Comparison of ENCODE assay signal across 28 cellular contexts in genomic region chr1:34398916-34399275, GRCh38.
DNase-seq lines count a peak whose midpoint lies in the region; ATAC-seq and TF ChIP-seq lines count a peak whose summit lies in the region.
"Had no signal": no experiment of that assay in that cellular context is flagged by ENCODE, and none has a peak within 500 bp of the region (broad histone marks: within the 10 kb centered on the region; RNA-seq: fewer than 3 reads in every experiment).

No MANE protein-coding gene starts in this region.

- H3K9me3 ChIP-seq in Karpas-422 (ENCODE audit: low read length) (no peaks in the 10 kb centered on the region), neural progenitor cell (ENCODE audit: low read depth) (no peaks in the 10 kb centered on the region)
- H3K9me3 ChIP-seq: left lung, testis had no signal

- H3K4me1 Mint-ChIP-seq in neural progenitor cell, result no peaks in the 10 kb centered on the region
- H3K4me1 Mint-ChIP-seq: activated B cell treated with CpG ODN at 0.5 μM for 24 hours; CD4-positive, CD25-positive, alpha-beta regulatory T cell; naive thymus-derived CD4-positive, alpha-beta T cell; stimulated activated memory B cell treated with anti-CD40 and anti-IgM and Interleukin-4, amounts not matched to agents 10 μg/mL and 1 μg/mL and 100 μg/mL, for 72 hours had no signal

- no peaks in the 10 kb centered on the region for H3F3A ChIP-seq in neural progenitor cell (ENCODE audit: low read depth)

- H3K27ac Mint-ChIP-seq in neural progenitor cell, result no peak overlapping the region
- H3K27ac Mint-ChIP-seq: activated B cell treated with CpG ODN at 0.5 μM for 24 hours; CD4-positive, CD25-positive, alpha-beta regulatory T cell; naive thymus-derived CD4-positive, alpha-beta T cell; stimulated activated memory B cell treated with anti-CD40 and anti-IgM and Interleukin-4, amounts not matched to agents 10 μg/mL and 1 μg/mL and 100 μg/mL, for 72 hours had no signal

- H3K36me3 Mint-ChIP-seq in neural progenitor cell, result no peaks in the 10 kb centered on the region
- H3K36me3 Mint-ChIP-seq: CD4-positive, CD25-positive, alpha-beta regulatory T cell; naive thymus-derived CD4-positive, alpha-beta T cell; stimulated activated memory B cell treated with anti-CD40 and anti-IgM and Interleukin-4, amounts not matched to agents 10 μg/mL and 1 μg/mL and 100 μg/mL, for 72 hours had no signal

- H3K4me1 ChIP-seq in Karpas-422 (ENCODE audit: low read length) (no peaks in the 10 kb centered on the region), neural progenitor cell (no peaks in the 10 kb centered on the region)
- H3K4me1 ChIP-seq: heart right ventricle, left lung, right atrium auricular region, spleen, testis had no signal

- ATAC-seq in HG02885 (IDR thresholded peaks at IDR 0.05; ENCODE audit: poor library complexity, unreplicated experiment), result no peak
- ATAC-seq: heart right ventricle; HepG2; left lung; naive thymus-derived CD4-positive, alpha-beta T cell; stimulated activated memory B cell treated with anti-CD40 and anti-IgM and Interleukin-4, amounts not matched to agents 10 μg/mL and 1 μg/mL and 100 μg/mL, for 72 hours had no signal

- DNase-seq in Karpas-422 (peak; percentile 48), ecto neural progenitor cell (ENCODE audit: low spot score) (peak; percentile 57), neural progenitor cell (ENCODE audit: low spot score) (peak; percentile 57), COR-L47 (lab: John Stamatoyannopoulos, UW) (no peak)
- DNase-seq in activated effector memory CD4-positive, alpha-beta T cell treated with anti-CD3 and anti-CD28 coated beads, Interleukin-2, amount 50 U/mL, for 16 hours, result no peak
- DNase-seq: activated B cell treated with CpG ODN at 0.5 μM for 24 hours; activated T-cell treated with anti-CD3 and anti-CD28 coated beads, Interleukin-2, amount 50 U/mL, for 1 hour; CD4-positive, CD25-positive, alpha-beta regulatory T cell; cerebellar nuclear complex; foreskin fibroblast; heart right ventricle; left lung; naive thymus-derived CD4-positive, alpha-beta T cell; NCI-H1092 treated with DMSO at 0.1 percent for 48 hours; NCI-H187 treated with DMSO at 0.1 percent for 48 hours; NCI-H2227 treated with DMSO at 0.1 percent for 48 hours; OCI-M1; Right ventricle myocardium superior; spleen; stimulated activated CD4-positive, alpha-beta T cell treated with anti-CD3 and anti-CD28 coated beads, Interleukin-2, amount 100 ng/mL, for 48 hours; T1000; testis had no signal

- no peak overlapping the region for H3K9ac ChIP-seq in Karpas-422 (ENCODE audit: low read length)
- no peak overlapping the region for H3K9ac ChIP-seq in neural progenitor cell

- H3K4me3 ChIP-seq in Karpas-422 (ENCODE audit: low read length), result no peak overlapping the region
- H3K4me3 ChIP-seq in neural progenitor cell, result no peak overlapping the region
- H3K4me3 ChIP-seq: heart right ventricle, left lung, right atrium auricular region, spleen, testis had no signal

- H3K79me2 ChIP-seq in Karpas-422 (ENCODE audit: low read length) (no peaks in the 10 kb centered on the region), neural progenitor cell (ENCODE audit: low read depth) (no peaks in the 10 kb centered on the region)

- H3K36me3 ChIP-seq in Karpas-422 (ENCODE audit: insufficient read depth, low read length) (no peaks in the 10 kb centered on the region), neural progenitor cell (no peaks in the 10 kb centered on the region)
- H3K36me3 ChIP-seq: heart right ventricle, left lung, right atrium auricular region, spleen had no signal

- H2AFZ ChIP-seq in Karpas-422 (ENCODE audit: low read length), result no peak overlapping the region
- H2AFZ ChIP-seq in neural progenitor cell (replicated peaks), result no peak overlapping the region

- TF ChIP-seq CTCF in GM12874 (IDR thresholded peaks at IDR 0.05; ENCODE audit: insufficient read depth, low read depth, low read length), result 0 out of 2 replicates have a peak, but pooled peaks have one; percentile 9
- peak; percentile 58 for TF ChIP-seq CTCF in neural progenitor cell (IDR thresholded peaks at IDR 0.05)

- H3K27me3 ChIP-seq in Karpas-422 (ENCODE audit: low read length), result no peaks in the 10 kb centered on the region
- peaks cover 3% of the 10 kb centered on the region for H3K27me3 ChIP-seq in neural progenitor cell
- H3K27me3 ChIP-seq: left lung, right atrium auricular region, testis had no signal

- H3K4me2 ChIP-seq in Karpas-422 (ENCODE audit: low read depth, low read length, poor library complexity, severe bottlenecking), result no peak overlapping the region
- no peak overlapping the region for H3K4me2 ChIP-seq in neural progenitor cell

- H3K9me3 Mint-ChIP-seq in neural progenitor cell, result no peaks in the 10 kb centered on the region
- H3K9me3 Mint-ChIP-seq: activated B cell treated with CpG ODN at 0.5 μM for 24 hours had no signal

- H3K27ac ChIP-seq in Karpas-422 (ENCODE audit: low read length) (no peak overlapping the region), neural progenitor cell (no peak overlapping the region)
- H3K27ac ChIP-seq: heart right ventricle, HL-60, left lung, right atrium auricular region, spleen, testis had no signal

- H3K4me3 Mint-ChIP-seq in neural progenitor cell, result no peak overlapping the region
- H3K4me3 Mint-ChIP-seq: activated B cell treated with CpG ODN at 0.5 μM for 24 hours; CD4-positive, CD25-positive, alpha-beta regulatory T cell; naive thymus-derived CD4-positive, alpha-beta T cell; stimulated activated memory B cell treated with anti-CD40 and anti-IgM and Interleukin-4, amounts not matched to agents 10 μg/mL and 1 μg/mL and 100 μg/mL, for 72 hours had no signal

- no peaks in the 10 kb centered on the region for H3K27me3 Mint-ChIP-seq in neural progenitor cell (ENCODE audit: insufficient read depth, low read depth)

- H3K9me2 ChIP-seq in Karpas-422 (replicated peaks; ENCODE audit: insufficient read depth, low read length), result no peaks in the 10 kb centered on the region

- H4K20me1 ChIP-seq in Karpas-422 (ENCODE audit: insufficient read depth, low read depth, low read length) (no peaks in the 10 kb centered on the region), neural progenitor cell (ENCODE audit: low read depth) (no peaks in the 10 kb centered on the region)

Comparison
In these comparisons a context has a peak if more than half of its experiments do, and no peak if none do; other contexts are left out.
1. DNase-seq: peak in Karpas-422 (single experiment), ecto neural progenitor cell (single experiment) and neural progenitor cell (single experiment); none in activated effector memory CD4-positive, alpha-beta T cell treated with anti-CD3 and anti-CD28 coated beads, Interleukin-2, amount 50 U/mL, for 16 hours (single experiment) and COR-L47 (single experiment).